Comparison of ENCODE assay signal across 9 cellular contexts in genomic region chr11:3856856-3857553, GRCh38. TPM values are rescaled to one million over a fixed set of nuclear protein-coding genes. Genes with fewer than 3 reads are reported as not detected.
DNase-seq lines count a peak whose midpoint lies in the region; ATAC-seq and TF ChIP-seq lines count a peak whose summit lies in the region.
"Had no signal": no experiment of that assay in that cellular context is flagged by ENCODE, and none has a peak within 500 bp of the region (broad histone marks: within the 10 kb centered on the region; RNA-seq: fewer than 3 reads in every experiment).

No MANE protein-coding gene starts in this region.

- no peaks in the 10 kb centered on the region for H3K27me3 ChIP-seq in heart right ventricle
- no peaks in the 10 kb centered on the region for H3K27me3 ChIP-seq in mucosa of rectum (ENCODE audit: control insufficient read depth in 2 of 2, insufficient read depth in 2 of 2, low read length in 2 of 2)
- H3K27me3 ChIP-seq in brain microvascular endothelial cell (replicated peaks), result no peaks in the 10 kb centered on the region

- intact Hi-C loops in heart right ventricle (cut with DNase I), result loop anchor here in 9 of 10 donors (5.0 to 10.0 kb wide), 4 partner anchors 45 to 128 kb away; no protein-coding TSS in a partner anchor
- intact Hi-C loops in left ventricle myocardium superior (cut with micrococcal nuclease), result no loop called here

- ATAC-seq in heart right ventricle (no peak), left ventricle myocardium superior (no peak), GM19467 (IDR thresholded peaks at IDR 0.05; ENCODE audit: unreplicated experiment) (no peak)

- TF ChIP-seq CTCF in heart right ventricle (IDR thresholded peaks at IDR 0.05), result no peak
- no peak for TF ChIP-seq CTCF in astrocyte of the spinal cord (IDR thresholded peaks at IDR 0.05; ENCODE audit: low read depth, low read length)
- no peak for TF ChIP-seq CTCF in brain microvascular endothelial cell (IDR thresholded peaks at IDR 0.05; ENCODE audit: low read depth, low read length, missing control alignments)

- 70 to 79% methylated on average over 5 of the region's 5 CpGs for WGBS in heart right ventricle, 2 donors
- WGBS in urinary bladder, result 57% methylated on average over 5 of the region's 5 CpGs

- peak overlapping the region; percentile 77 to 83 for H3K9ac ChIP-seq in mucosa of rectum (ENCODE audit: low read depth in 1 of 2, low read length in 2 of 2)

- H3K4me1 ChIP-seq in heart right ventricle (peaks cover 4 to 75% (median 61%) of the 10 kb centered on the region in 9 donors), mucosa of rectum (ENCODE audit: control insufficient read depth in 2 of 2, insufficient read depth in 2 of 2, low read length in 2 of 2) (peaks cover 37 to 56% of the 10 kb centered on the region in 2 donors), urinary bladder (ENCODE audit: insufficient read depth) (peaks cover 5% of the 10 kb centered on the region)

- H3K36me3 ChIP-seq in heart right ventricle (no peaks in the 10 kb centered on the region), mucosa of rectum (ENCODE audit: control insufficient read depth in 2 of 2, insufficient read depth in 2 of 2, low read length in 2 of 2) (no peaks in the 10 kb centered on the region), urinary bladder (ENCODE audit: insufficient read depth) (no peaks in the 10 kb centered on the region), brain microvascular endothelial cell (replicated peaks) (no peaks in the 10 kb centered on the region)

- DNase-seq in heart right ventricle, result no peak
- no peak for DNase-seq in left ventricle myocardium superior
- no peak for DNase-seq in astrocyte of the spinal cord (ENCODE audit: low read depth, low spot score)
- DNase-seq in NCI-H2227 treated with DMSO at 0.1 percent for 48 hours (lab: John Stamatoyannopoulos, UW), result no peak
- DNase-seq in brain microvascular endothelial cell, result no peak
- DNase-seq: EL had no signal

- peak overlapping the region in 4 of 10 donors; percentile 5 to 99 (median 98) for H3K27ac ChIP-seq in heart right ventricle
- peak overlapping the region in 1 of 2 donors; percentile 96 for H3K27ac ChIP-seq in mucosa of rectum (ENCODE audit: low read depth in 2 of 2, low read length in 2 of 2)
- no peak overlapping the region for H3K27ac ChIP-seq in urinary bladder (ENCODE audit: low read depth)
- no peak overlapping the region for H3K27ac ChIP-seq in brain microvascular endothelial cell

- in situ Hi-C loops in astrocyte of the spinal cord (cut with HindIII; ENCODE audit: low sequenced_read_pairs), result no loop called here
- in situ Hi-C loops in brain microvascular endothelial cell (cut with HindIII; ENCODE audit: low pct_ligation_motif_present, low sequenced_read_pairs), result no loop called here

- peak overlapping the region in 9 of 10 donors; percentile 83 to 98 (median 93) for H3K4me3 ChIP-seq in heart right ventricle
- peak overlapping the region; percentile 81 for H3K4me3 ChIP-seq in astrocyte of the spinal cord (ENCODE audit: low read depth, low read length)
- peak overlapping the region; percentile 84 to 87 for H3K4me3 ChIP-seq in mucosa of rectum (ENCODE audit: low read length in 2 of 2)
- H3K4me3 ChIP-seq in urinary bladder (ENCODE audit: low read depth, low read length), result peak overlapping the region; percentile 87
- no peak overlapping the region for H3K4me3 ChIP-seq in brain microvascular endothelial cell (ENCODE audit: low read depth, low read length)

- H3K9me3 ChIP-seq in heart right ventricle (no peaks in the 10 kb centered on the region), mucosa of rectum (ENCODE audit: control insufficient read depth in 2 of 2, low read length in 2 of 2) (no peaks in the 10 kb centered on the region)

RNA-seq across cellular contexts. Expression of gene STIM1, which starts 1.5 kb away (rescaled TPM):
- 10 to 100 TPM; 25.8 to 55.7 (median 39.9) TPM for total RNA-seq in heart right ventricle
- polyA plus RNA-seq in heart right ventricle, result 10 to 100 TPM; 11.9 to 37.6 TPM
- 17.0 TPM for total RNA-seq in left ventricle myocardium superior
- total RNA-seq in urinary bladder, result 41.8 TPM
- 61.0 TPM for polyA plus RNA-seq in urinary bladder

RNA-seq across cellular contexts. Expression of gene RHOG, which starts 16.2 kb away (rescaled TPM):
- 10 to 100 TPM; 15.3 to 46.9 (median 20.3) TPM for total RNA-seq in heart right ventricle
- 10 to 100 TPM; 19.3 to 55.7 TPM for polyA plus RNA-seq in heart right ventricle
- total RNA-seq in left ventricle myocardium superior, result 18.6 TPM
- 4.9 TPM for total RNA-seq in urinary bladder
- polyA plus RNA-seq in urinary bladder, result 85.0 TPM

RNA-seq across cellular contexts. Expression of gene PGAP2, which starts 48.6 kb away (rescaled TPM):
- total RNA-seq in heart right ventricle (10 to 100 TPM; 17.2 to 29.8 (median 20.9) TPM), left ventricle myocardium superior (19.6 TPM), urinary bladder (12.7 TPM)
- polyA plus RNA-seq in heart right ventricle (10 to 100 TPM; 12.7 to 25.9 TPM), urinary bladder (15.3 TPM)

RNA-seq across cellular contexts. Expression of gene NUP98, which starts 59.7 kb away (rescaled TPM):
- total RNA-seq in heart right ventricle (10 to 100 TPM; 34.8 to 65.5 (median 48.1) TPM), left ventricle myocardium superior (40.3 TPM), urinary bladder (105 TPM)
- polyA plus RNA-seq in heart right ventricle (10 to 100 TPM; 11.1 to 21.5 TPM), urinary bladder (41.8 TPM)
